In the genomic region with DNA sequence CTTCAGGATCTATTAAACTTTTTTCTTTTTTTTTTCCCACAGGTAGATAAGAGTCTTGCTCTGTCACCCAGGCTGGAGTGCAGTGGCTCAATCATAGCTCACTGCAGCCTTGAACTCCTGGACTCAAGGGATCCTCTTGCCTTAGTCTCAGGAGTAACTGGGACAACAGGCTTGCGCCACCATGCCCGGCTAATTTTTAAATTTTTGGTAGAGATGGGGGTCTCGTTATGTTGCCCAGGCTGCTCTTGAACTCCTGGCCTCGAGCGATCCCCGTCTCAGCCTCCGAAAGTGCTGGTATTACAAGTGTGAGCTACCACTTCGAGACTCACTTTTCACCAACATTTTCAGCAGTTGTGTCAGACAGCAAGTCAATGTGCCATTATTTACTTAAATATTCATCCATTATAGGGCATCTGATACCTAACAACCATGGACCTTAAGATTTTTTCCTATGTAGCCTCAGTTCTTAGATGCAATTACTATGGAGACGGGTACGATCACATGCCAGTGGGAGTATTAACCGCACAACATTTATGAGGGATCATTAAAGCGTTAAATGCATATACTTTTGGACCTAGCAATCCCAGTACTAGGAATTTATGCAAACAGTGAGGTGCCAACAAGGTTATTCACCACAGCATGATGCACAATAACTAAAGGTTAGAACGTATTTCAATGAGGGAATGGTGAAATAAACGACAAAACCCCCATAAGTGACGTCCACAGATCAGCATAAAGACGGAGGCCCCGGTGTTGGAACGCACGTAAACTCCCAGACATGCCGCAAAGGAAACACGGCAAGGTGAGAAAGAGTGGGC, we compare ENCODE assay signal across 6 cellular contexts.
DNase-seq lines count a peak whose midpoint lies in the region; ATAC-seq and TF ChIP-seq lines count a peak whose summit lies in the region.

No MANE protein-coding gene starts in this region.

- ATAC-seq in HG02678 (IDR thresholded peaks at IDR 0.05; ENCODE audit: unreplicated experiment) = peak; percentile 5
- ATAC-seq in memory B cell (ENCODE audit: low read depth) = peak; percentile 9

- H3K36me3 Mint-ChIP-seq in memory B cell = peaks cover 1% of the 10 kb centered on the region

- peak overlapping the region; percentile 93 for H3K27ac ChIP-seq in 22Rv1

- no peak for TF ChIP-seq CTCF in 22Rv1 (IDR thresholded peaks at IDR 0.05)

- H3K27me3 Mint-ChIP-seq in memory B cell = no peaks in the 10 kb centered on the region

- H3K4me3 Mint-ChIP-seq in memory B cell = peak overlapping the region; percentile 93

- H3K27ac Mint-ChIP-seq in memory B cell = peak overlapping the region; percentile 99

- DNase-seq in activated naive CD4-positive, alpha-beta T cell treated with anti-CD3 and anti-CD28 coated beads, Interleukin-2, amount 50 U/mL, for 16 hours = peak; percentile 77
- DNase-seq in memory B cell (ENCODE audit: low spot score in 2 of 2) (no peak), HCEC 1CT (no peak)
- DNase-seq in stimulated activated naive CD4-positive, alpha-beta T cell treated with Interleukin-2 at 50 U/mL for 16 hours (lab: John Stamatoyannopoulos, UW) = no peak

- H3K4me1 Mint-ChIP-seq in memory B cell = peaks cover 13% of the 10 kb centered on the region

- H3K9me3 Mint-ChIP-seq in memory B cell = no peaks in the 10 kb centered on the region
